Comparison of ENCODE assay signal across 1 cellular context in the genomic region with DNA sequence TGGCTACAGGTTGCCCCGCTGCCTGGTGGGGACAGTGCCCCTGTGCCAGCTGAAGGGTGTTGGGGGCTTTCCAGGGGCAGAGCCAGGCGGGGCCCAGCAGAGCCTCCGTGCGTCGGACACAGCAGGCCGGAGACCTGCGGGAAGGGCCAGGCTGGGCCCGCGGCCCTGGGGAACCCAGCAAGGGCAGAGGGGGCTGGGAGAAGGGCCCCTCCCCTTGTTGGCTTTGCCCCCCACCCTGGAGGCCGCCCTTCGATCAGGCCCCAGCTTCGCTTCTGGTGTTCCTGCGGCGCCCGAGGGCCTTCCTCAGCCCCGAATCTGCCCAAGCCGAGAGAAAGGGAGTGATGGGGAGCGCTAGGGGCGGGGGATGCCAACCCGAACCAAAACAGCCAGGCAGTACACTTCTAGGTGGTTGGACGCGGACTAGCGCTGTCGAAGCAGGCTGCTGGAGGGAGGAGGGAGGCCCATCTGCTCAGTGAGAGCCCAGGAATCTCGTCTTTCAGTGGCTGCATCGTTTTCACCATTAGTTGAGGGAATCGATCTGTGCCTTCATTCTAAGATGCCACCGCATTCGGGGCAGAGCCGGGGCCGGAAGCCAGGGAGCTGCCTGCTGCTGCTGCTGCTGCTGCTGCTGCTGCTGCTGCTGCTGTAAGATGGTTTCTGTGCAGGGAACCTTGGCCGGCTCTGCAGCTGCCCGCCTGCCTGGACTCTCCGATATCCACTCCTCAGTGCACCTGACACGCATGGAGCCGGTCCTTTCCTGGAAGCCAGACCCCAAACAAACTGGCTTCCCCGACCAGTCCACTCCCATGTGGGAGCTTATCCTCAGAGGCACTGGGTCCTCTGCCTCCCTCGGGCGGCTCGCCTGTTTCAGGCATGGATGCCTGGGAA.
TF ChIP-seq lines count a peak whose summit lies in the region.

No MANE protein-coding gene starts in this region.

TF ChIP-seq in A549, 52 proteins besides CTCF, POLR2A, EP300 and RAD21 (continued from another document):
- TF ChIP-seq USF2 (IDR thresholded peaks at IDR 0.05) (no peak), RARB (CRISPR knock-in tag; IDR thresholded peaks at IDR 0.05) (no peak)
